In genomic region chr3:193945126-193945525, GRCh38 we compare ENCODE assay signal across 1 cellular context.
TF ChIP-seq lines count a peak whose summit lies in the region.

No MANE protein-coding gene starts in this region.

TF ChIP-seq in H1, 55 proteins besides CTCF, POLR2A, EP300 and RAD21:
- TF ChIP-seq JUND (IDR thresholded peaks at IDR 0.05; ENCODE audit: low read length) (no peak), SRF (IDR thresholded peaks at IDR 0.05; ENCODE audit: low read depth, low read length) (no peak), CHD7 (IDR thresholded peaks at IDR 0.05; ENCODE audit: insufficient replicate concordance, low read length) (no peak), MAFK (IDR thresholded peaks at IDR 0.05; ENCODE audit: low read depth, low read length) (no peak), KDM4A (IDR thresholded peaks at IDR 0.05; ENCODE audit: low read depth, low read length, severe bottlenecking) (no peak), KDM5A (IDR thresholded peaks at IDR 0.05; ENCODE audit: low read length) (no peak)
